Comparison of ENCODE assay signal across 8 cellular contexts in the genomic region with DNA sequence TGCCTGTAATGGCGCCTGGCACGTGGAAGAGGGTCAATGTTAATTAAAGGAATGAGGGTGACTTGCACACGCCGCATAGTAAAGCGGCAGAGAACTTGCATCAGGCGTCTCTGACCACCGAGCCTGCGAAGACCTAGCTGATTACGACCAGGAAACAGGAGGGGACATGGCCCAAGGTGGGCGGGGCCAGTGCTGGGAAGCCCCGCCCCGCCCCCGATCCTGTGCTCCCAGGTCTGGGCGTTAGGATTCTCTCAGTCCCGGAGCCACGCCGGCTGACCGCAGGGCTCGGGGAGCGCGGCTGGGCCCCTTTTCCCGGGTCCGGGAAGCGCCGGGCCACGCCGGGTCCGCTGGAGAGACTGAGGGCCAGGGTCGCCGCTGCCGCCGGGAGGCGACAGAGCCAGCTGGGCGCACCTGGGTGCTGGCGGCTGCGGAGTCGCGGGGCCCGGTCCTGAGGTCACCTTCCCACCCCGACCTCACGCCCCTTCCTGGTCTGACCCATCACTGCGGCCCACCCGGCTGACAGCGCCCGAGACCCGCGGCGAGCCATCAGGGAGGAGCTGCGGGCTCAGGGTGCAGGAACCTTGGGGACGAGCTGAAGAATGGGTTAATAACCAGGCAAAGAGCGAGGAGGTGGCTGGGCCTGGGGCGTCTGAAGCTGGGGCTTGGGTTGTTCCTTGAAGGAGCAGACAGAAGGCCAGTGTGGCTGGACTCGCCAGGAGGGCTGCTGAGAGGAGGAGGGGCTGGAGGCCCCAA. TPM values are rescaled to one million over a fixed set of nuclear protein-coding genes. Genes with fewer than 3 reads are reported as not detected.
A peak's percentile ranks its signal among the peaks of the same experiment; 100 is the strongest.
DNase-seq lines count a peak whose midpoint lies in the region; ATAC-seq and TF ChIP-seq lines count a peak whose summit lies in the region.

No MANE protein-coding gene starts in this region.

- WGBS in mammary epithelial cell (ENCODE audit: low coverage, missing lambda C conversion rate): 29% methylated on average over 13 of the region's 53 CpGs
- WGBS in tibial nerve, 2 donors: 13 to 31% methylated on average over 25 to 52 of the region's 53 CpGs

- CTCF ChIA-PET in mammary epithelial cell (lab: Charles Lee; ENCODE audit: low non-redundant PET): no interaction called here

- ATAC-seq in GM19395 (IDR thresholded peaks at IDR 0.05; ENCODE audit: unreplicated experiment): peak; percentile 74
- peak; percentile 75 for ATAC-seq in HG03439 (IDR thresholded peaks at IDR 0.05; ENCODE audit: unreplicated experiment)
- peak; percentile 77 to 79 for ATAC-seq in lower lobe of right lung

- H3K27me3 ChIP-seq in mammary epithelial cell (ENCODE audit: insufficient read depth, low read length): peaks cover 2% of the 10 kb centered on the region
- peaks cover 34% of the 10 kb centered on the region for H3K27me3 ChIP-seq in lower lobe of right lung (ENCODE audit: low read depth)
- H3K27me3 ChIP-seq in tibial nerve: peaks cover 3 to 38% of the 10 kb centered on the region in 2 donors

- H3K9me3 ChIP-seq in mammary epithelial cell (replicated peaks; ENCODE audit: insufficient read depth, low read length): no peaks in the 10 kb centered on the region
- H3K9me3 ChIP-seq in lower lobe of right lung: no peaks in the 10 kb centered on the region
- H3K9me3 ChIP-seq in tibial nerve: no peaks in the 10 kb centered on the region

- in situ Hi-C loops in mammary epithelial cell (cut with MboI; ENCODE audit: low sequenced_read_pairs in 2 of 2): loop anchor here (10.0 kb wide), 1 partner anchor 195 kb away; no protein-coding TSS in a partner anchor

- H3K27ac ChIP-seq in mammary epithelial cell (ENCODE audit: insufficient read depth, low read depth, low read length): no peak overlapping the region
- H3K27ac ChIP-seq in lower lobe of right lung: no peak overlapping the region
- H3K27ac ChIP-seq in tibial nerve: no peak overlapping the region

- no peak for TF ChIP-seq POLR2A in tibial nerve (IDR thresholded peaks at IDR 0.05)

- no TSS peak for BruUV-seq in mammary epithelial cell (replicated peaks; lab: Mats Ljungman, UMichigan)

- TF ChIP-seq EP300 in tibial nerve (IDR thresholded peaks at IDR 0.05): no peak

- H3K4me1 ChIP-seq in mammary epithelial cell (ENCODE audit: insufficient read depth, low read length): no peaks in the 10 kb centered on the region
- peaks cover 11% of the 10 kb centered on the region for H3K4me1 ChIP-seq in lower lobe of right lung
- H3K4me1 ChIP-seq in tibial nerve: peaks cover 0 to 10% (median 0%) of the 10 kb centered on the region in 4 donors

- intact Hi-C loops in mammary epithelial cell (cut with micrococcal nuclease) (no loop called here), lower lobe of right lung (cut with DNase I) (no loop called here)

- H3K4me3 ChIP-seq in mammary epithelial cell (replicated peaks in 1 of 3; ENCODE audit: insufficient read depth in 1 of 3, low read depth in 2 of 3, low read length in 3 of 3) (no peak overlapping the region), lower lobe of right lung (peak overlapping the region; percentile 35), tibial nerve (peak overlapping the region in 2 of 4 donors; percentile 27 to 35)

- no peaks in the 10 kb centered on the region for H3K79me2 ChIP-seq in mammary epithelial cell (ENCODE audit: insufficient read depth, low read length)

- H3K9ac ChIP-seq in mammary epithelial cell (ENCODE audit: insufficient read depth, low read length): no peak overlapping the region

- peak overlapping the region; percentile 64 for H3K4me2 ChIP-seq in mammary epithelial cell (ENCODE audit: insufficient read depth, low read depth, low read length)

- H2AFZ ChIP-seq in mammary epithelial cell (ENCODE audit: low read depth, low read length): peak overlapping the region; percentile 82

- H3K36me3 ChIP-seq in mammary epithelial cell (ENCODE audit: insufficient read depth, low read length) (no peaks in the 10 kb centered on the region), lower lobe of right lung (no peaks in the 10 kb centered on the region), tibial nerve (no peaks in the 10 kb centered on the region)

- TF ChIP-seq CTCF in mammary epithelial cell (conservative IDR thresholded peaks at IDR 0.05 in 1 of 2, IDR thresholded peaks at IDR 0.05 in 1 of 2; ENCODE audit: extremely low read depth in 1 of 2, insufficient read depth in 1 of 2, low read depth in 1 of 2, low read length in 2 of 2) (no peak), lower lobe of right lung (IDR thresholded peaks at IDR 0.05) (no peak), tibial nerve (IDR thresholded peaks at IDR 0.05) (no peak)

- H4K20me1 ChIP-seq in mammary epithelial cell (ENCODE audit: insufficient read depth, low read length): no peaks in the 10 kb centered on the region

- DNase-seq in DMS114 treated with DMSO at 0.1 percent for 48 hours (lab: John Stamatoyannopoulos, UW; ENCODE audit: unreplicated experiment): peak; percentile 49
- DNase-seq in mammary epithelial cell: no peak
- no peak for DNase-seq in lower lobe of right lung
- DNase-seq in mucosa of gallbladder (ENCODE audit: low spot score): no peak
- no peak for DNase-seq in NCI-H446 treated with DMSO at 0.1 percent for 48 hours (lab: John Stamatoyannopoulos, UW)
- DNase-seq in tibial nerve (ENCODE audit: low spot score in 2 of 2): no peak

- dilution Hi-C loops in mammary epithelial cell (cut with HindIII; ENCODE audit: low sequenced_read_pairs): no loop called here

RNA-seq across cellular contexts. Expression of a gene that starts 23.0 kb away (rescaled TPM):
- total RNA-seq in mammary epithelial cell (under 1 TPM in 1 of 2 donors, not detected in 1; under 0.01 TPM), lower lobe of right lung (2.5 TPM), mucosa of gallbladder (6.3 TPM), tibial nerve (10 to 100 TPM in 3 of 4 donors, 1 to 10 TPM in 1; 7.7 to 16.3 (median 10.5) TPM)
- 0.02 TPM for polyA plus RNA-seq in mammary epithelial cell
- polyA minus RNA-seq in mammary epithelial cell: not detected
